In the genomic region with DNA sequence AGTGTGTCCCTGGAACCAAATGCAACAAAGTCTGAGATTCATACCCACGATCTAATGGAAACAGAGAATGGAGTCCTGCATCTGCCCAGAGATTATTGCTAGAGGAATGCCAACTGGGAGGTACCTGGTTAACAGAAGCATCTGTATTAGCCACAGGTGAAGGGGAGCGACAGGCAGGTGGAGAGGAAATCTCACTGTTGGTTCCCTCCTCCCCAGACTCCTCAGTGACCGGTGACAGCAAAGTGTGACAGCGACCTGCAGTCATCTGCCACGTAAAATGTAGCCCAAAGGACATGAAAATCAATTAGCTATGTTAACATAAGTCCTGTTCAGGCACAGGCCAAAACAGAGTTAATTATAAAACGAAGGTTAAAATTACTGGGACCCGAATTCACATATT, we compare ENCODE assay signal across 11 cellular contexts.
DNase-seq lines count a peak whose midpoint lies in the region; ATAC-seq and TF ChIP-seq lines count a peak whose summit lies in the region.
"Had no signal": no experiment of that assay in that cellular context is flagged by ENCODE, and none has a peak within 500 bp of the region (broad histone marks: within the 10 kb centered on the region; RNA-seq: fewer than 3 reads in every experiment).

No MANE protein-coding gene starts in this region.

- H3K4me1 ChIP-seq in CD4-positive, alpha-beta memory T cell (ENCODE audit: insufficient read depth, low read length): peaks cover 45% of the 10 kb centered on the region
- H3K4me1 ChIP-seq in Karpas-422 (ENCODE audit: low read length) (peaks cover 65% of the 10 kb centered on the region), thyroid gland (peaks cover 15 to 16% of the 10 kb centered on the region in 2 donors)

- 85 to 87% methylated on average over 7 of the region's 7 CpGs for WGBS in thyroid gland, 2 donors

- peaks cover 16 to 31% of the 10 kb centered on the region in 2 donors for H3K36me3 Mint-ChIP-seq in CD4-positive, alpha-beta memory T cell
- H3K36me3 Mint-ChIP-seq in central memory CD8-positive, alpha-beta T cell (ENCODE audit: insufficient read depth): peaks cover 19% of the 10 kb centered on the region
- H3K36me3 Mint-ChIP-seq in naive thymus-derived CD8-positive, alpha-beta T cell: peaks cover 0 to 15% (median 8%) of the 10 kb centered on the region in 3 donors

- TF ChIP-seq POLR2A in thyroid gland (IDR thresholded peaks at IDR 0.05): no peak

- H3K4me3 ChIP-seq in CD4-positive, alpha-beta memory T cell (ENCODE audit: low read length in 2 of 2): peak overlapping the region; percentile 78 to 85
- H3K4me3 ChIP-seq in Karpas-422 (ENCODE audit: low read length) (peak overlapping the region; percentile 85), thyroid gland (replicated peaks in 1 of 3) (no peak overlapping the region)

- peak overlapping the region; percentile 99 to 100 (median 100) for H3K4me3 Mint-ChIP-seq in CD4-positive, alpha-beta memory T cell
- H3K4me3 Mint-ChIP-seq in central memory CD8-positive, alpha-beta T cell: peak overlapping the region; percentile 98
- H3K4me3 Mint-ChIP-seq in naive thymus-derived CD8-positive, alpha-beta T cell: peak overlapping the region; percentile 98 to 100 (median 100)

- H3K4me2 ChIP-seq in Karpas-422 (ENCODE audit: low read depth, low read length, poor library complexity, severe bottlenecking): peak overlapping the region; percentile 89

- no peak for ATAC-seq in central memory CD8-positive, alpha-beta T cell (replicated peaks; ENCODE audit: extremely low read depth, poor library complexity, severe bottlenecking)
- ATAC-seq in naive thymus-derived CD8-positive, alpha-beta T cell: no peak

- H3K9me2 ChIP-seq in Karpas-422 (replicated peaks; ENCODE audit: insufficient read depth, low read length): no peaks in the 10 kb centered on the region

- DNase-seq in CD4-positive, alpha-beta memory T cell: no peak
- peak; percentile 75 for DNase-seq in Karpas-422
- no peak for DNase-seq in central memory CD8-positive, alpha-beta T cell (ENCODE audit: low spot score in 2 of 2)
- no peak for DNase-seq in naive thymus-derived CD8-positive, alpha-beta T cell
- DNase-seq in SW 1271 (lab: John Stamatoyannopoulos, UW): no peak
- DNase-seq in epidermal melanocyte (ENCODE audit: insufficient read length, low spot score): no peak
- no peak for DNase-seq in NCI-H345 treated with DMSO at 0.1 percent for 48 hours (lab: John Stamatoyannopoulos, UW; ENCODE audit: unreplicated experiment)
- DNase-seq in thyroid gland: no peak
- DNase-seq: activated CD4-positive, CD25-positive, alpha-beta regulatory T cell treated with anti-CD3 and anti-CD28 coated beads, Interleukin-2, amount 50 U/mL, for 72 hours; NCI-H1436 treated with DMSO at 0.1 percent for 48 hours; Peyer's patch had no signal

- no peaks in the 10 kb centered on the region for H3K27me3 ChIP-seq in CD4-positive, alpha-beta memory T cell (ENCODE audit: insufficient read depth, low read length)
- no peaks in the 10 kb centered on the region for H3K27me3 ChIP-seq in Karpas-422 (ENCODE audit: low read length)
- no peaks in the 10 kb centered on the region for H3K27me3 ChIP-seq in thyroid gland
- H3K27me3 ChIP-seq: Peyer's patch had no signal

- peaks cover 40% of the 10 kb centered on the region for H3K79me2 ChIP-seq in Karpas-422 (ENCODE audit: low read length)

- peak overlapping the region; percentile 64 to 100 (median 98) for H3K27ac Mint-ChIP-seq in CD4-positive, alpha-beta memory T cell
- peak overlapping the region; percentile 95 for H3K27ac Mint-ChIP-seq in central memory CD8-positive, alpha-beta T cell (ENCODE audit: low read depth)
- peak overlapping the region; percentile 46 to 100 (median 98) for H3K27ac Mint-ChIP-seq in naive thymus-derived CD8-positive, alpha-beta T cell

- H3K9me3 Mint-ChIP-seq in CD4-positive, alpha-beta memory T cell: no peaks in the 10 kb centered on the region
- no peaks in the 10 kb centered on the region for H3K9me3 Mint-ChIP-seq in central memory CD8-positive, alpha-beta T cell
- H3K9me3 Mint-ChIP-seq in naive thymus-derived CD8-positive, alpha-beta T cell: no peaks in the 10 kb centered on the region

- H3K9ac ChIP-seq in Karpas-422 (ENCODE audit: low read length): peak overlapping the region; percentile 78

- no peak for TF ChIP-seq CTCF in thyroid gland (IDR thresholded peaks at IDR 0.05)

- no peak overlapping the region for H2AFZ ChIP-seq in Karpas-422 (ENCODE audit: low read length)

- no peaks in the 10 kb centered on the region for H3K36me3 ChIP-seq in CD4-positive, alpha-beta memory T cell (ENCODE audit: insufficient read depth, low read length)
- H3K36me3 ChIP-seq in Karpas-422 (ENCODE audit: insufficient read depth, low read length) (peaks cover 10% of the 10 kb centered on the region; the same call in 1 of the 2 replicates), thyroid gland (peaks cover 0 to 25% of the 10 kb centered on the region in 2 donors)
- H3K36me3 ChIP-seq: Peyer's patch had no signal

- H3K4me1 Mint-ChIP-seq in CD4-positive, alpha-beta memory T cell: peaks cover 39 to 60% (median 49%) of the 10 kb centered on the region in 4 donors
- H3K4me1 Mint-ChIP-seq in central memory CD8-positive, alpha-beta T cell: peaks cover 39% of the 10 kb centered on the region
- H3K4me1 Mint-ChIP-seq in naive thymus-derived CD8-positive, alpha-beta T cell: peaks cover 30 to 55% (median 52%) of the 10 kb centered on the region in 4 donors

- no peaks in the 10 kb centered on the region for H4K20me1 ChIP-seq in Karpas-422 (ENCODE audit: insufficient read depth, low read depth, low read length)

- intact Hi-C loops in CD4-positive, alpha-beta memory T cell (cut with micrococcal nuclease): loop anchor here (5.0 kb wide), 2 partner anchors 682 to 908 kb away; a partner anchor contains a TSS
- intact Hi-C loops in thyroid gland (cut with DNase I): no loop called here

- peak overlapping the region; percentile 87 for H3K27ac ChIP-seq in CD4-positive, alpha-beta memory T cell (ENCODE audit: low read depth, low read length)
- H3K27ac ChIP-seq in Karpas-422 (ENCODE audit: low read length): peak overlapping the region; percentile 99
- H3K27ac ChIP-seq in thyroid gland: peak overlapping the region in 1 of 3 donors; percentile 16

- POLR2A ChIA-PET in CD4-positive, alpha-beta memory T cell (lab: Charles Lee; ENCODE audit: partially characterized antibody): interaction anchor here (0.8 to 2.7 kb wide), 6 partner anchors 10 to 910 kb away, joined by 3 to 23 read pairs (median 8); a partner anchor contains a TSS
- POLR2A ChIA-PET in naive thymus-derived CD8-positive, alpha-beta T cell (lab: Charles Lee): interaction anchor here (2.6 to 3.0 kb wide), 2 partner anchors 10 to 115 kb away, joined by 19 to 21 read pairs; no protein-coding TSS in a partner anchor

- H3K9me3 ChIP-seq in CD4-positive, alpha-beta memory T cell (ENCODE audit: control insufficient read depth in 1 of 2, low read length in 2 of 2): no peaks in the 10 kb centered on the region
- no peaks in the 10 kb centered on the region for H3K9me3 ChIP-seq in Karpas-422 (ENCODE audit: low read length)
- no peaks in the 10 kb centered on the region for H3K9me3 ChIP-seq in thyroid gland
- H3K9me3 ChIP-seq: Peyer's patch had no signal

- H3K27me3 Mint-ChIP-seq in CD4-positive, alpha-beta memory T cell: no peaks in the 10 kb centered on the region
- no peaks in the 10 kb centered on the region for H3K27me3 Mint-ChIP-seq in central memory CD8-positive, alpha-beta T cell
- H3K27me3 Mint-ChIP-seq in naive thymus-derived CD8-positive, alpha-beta T cell: no peaks in the 10 kb centered on the region

- CTCF ChIA-PET in CD4-positive, alpha-beta memory T cell (lab: Charles Lee; ENCODE audit: partially characterized antibody): interaction anchor here (0.8 to 8.9 kb wide), 8 partner anchors 8 to 67 kb away, joined by 3 to 187 read pairs (median 10); no protein-coding TSS in a partner anchor

Comparison
In these comparisons a context has a peak if more than half of its experiments do, and no peak if none do; other contexts are left out.
1. H3K4me3 ChIP-seq: peak in CD4-positive, alpha-beta memory T cell (2 of 2) and Karpas-422 (single experiment); none in thyroid gland (0 of 3).
2. Peak in every context shown above with its lines, with median percentiles within 50 percentile points of each other: H3K27ac Mint-ChIP-seq and H3K4me3 Mint-ChIP-seq.